Comparison of ENCODE assay signal across 8 cellular contexts in genomic region chr9:104093162-104093561, GRCh38.
DNase-seq lines count a peak whose midpoint lies in the region; ATAC-seq and FAIRE-seq lines count a peak whose summit lies in the region.

No MANE protein-coding gene starts in this region.

- peak; percentile 25 for DNase-seq in ELR (ENCODE audit: low read depth)
- peak; percentile 41 for DNase-seq in NCI-H146 (lab: John Stamatoyannopoulos, UW)
- DNase-seq in central memory CD8-positive, alpha-beta T cell (ENCODE audit: low spot score in 2 of 2) = no peak
- DNase-seq in midbrain (lab: John Stamatoyannopoulos, UW) = peak; percentile 38
- no peak for DNase-seq in activated gamma-delta T cell (lab: John Stamatoyannopoulos, UW)
- DNase-seq in GM19239 (ENCODE audit: insufficient read length, low spot score) = no peak
- DNase-seq in NCI-H2196 treated with DMSO at 0.1 percent for 48 hours (lab: John Stamatoyannopoulos, UW; ENCODE audit: unreplicated experiment) = no peak

- H3K27ac Mint-ChIP-seq in central memory CD8-positive, alpha-beta T cell (ENCODE audit: low read depth) = peak overlapping the region; percentile 96

- no peak for ATAC-seq in central memory CD8-positive, alpha-beta T cell (replicated peaks; ENCODE audit: extremely low read depth, poor library complexity, severe bottlenecking)
- ATAC-seq in HG02798 (IDR thresholded peaks at IDR 0.05; ENCODE audit: poor library complexity, unreplicated experiment) = no peak

- peaks cover 6% of the 10 kb centered on the region for H3K36me3 Mint-ChIP-seq in central memory CD8-positive, alpha-beta T cell (ENCODE audit: insufficient read depth)

- H3K27me3 Mint-ChIP-seq in central memory CD8-positive, alpha-beta T cell = no peaks in the 10 kb centered on the region

- H3K9me3 Mint-ChIP-seq in central memory CD8-positive, alpha-beta T cell = no peaks in the 10 kb centered on the region

- H3K4me3 Mint-ChIP-seq in central memory CD8-positive, alpha-beta T cell = peak overlapping the region; percentile 100

- peaks cover 17% of the 10 kb centered on the region for H3K4me1 Mint-ChIP-seq in central memory CD8-positive, alpha-beta T cell

- FAIRE-seq in GM19239 (lab: Jason Lieb, UNC) = no peak

Comparison
In these comparisons a context has a peak if more than half of its experiments do, and no peak if none do; other contexts are left out.
1. DNase-seq: peak in ELR (single experiment), NCI-H146 (single experiment) and midbrain (single experiment); none in central memory CD8-positive, alpha-beta T cell (0 of 2), activated gamma-delta T cell (single experiment), GM19239 (single experiment) and NCI-H2196 treated with DMSO at 0.1 percent for 48 hours (single experiment).